Comparison of ENCODE assay signal across 8 cellular contexts in the genomic region with DNA sequence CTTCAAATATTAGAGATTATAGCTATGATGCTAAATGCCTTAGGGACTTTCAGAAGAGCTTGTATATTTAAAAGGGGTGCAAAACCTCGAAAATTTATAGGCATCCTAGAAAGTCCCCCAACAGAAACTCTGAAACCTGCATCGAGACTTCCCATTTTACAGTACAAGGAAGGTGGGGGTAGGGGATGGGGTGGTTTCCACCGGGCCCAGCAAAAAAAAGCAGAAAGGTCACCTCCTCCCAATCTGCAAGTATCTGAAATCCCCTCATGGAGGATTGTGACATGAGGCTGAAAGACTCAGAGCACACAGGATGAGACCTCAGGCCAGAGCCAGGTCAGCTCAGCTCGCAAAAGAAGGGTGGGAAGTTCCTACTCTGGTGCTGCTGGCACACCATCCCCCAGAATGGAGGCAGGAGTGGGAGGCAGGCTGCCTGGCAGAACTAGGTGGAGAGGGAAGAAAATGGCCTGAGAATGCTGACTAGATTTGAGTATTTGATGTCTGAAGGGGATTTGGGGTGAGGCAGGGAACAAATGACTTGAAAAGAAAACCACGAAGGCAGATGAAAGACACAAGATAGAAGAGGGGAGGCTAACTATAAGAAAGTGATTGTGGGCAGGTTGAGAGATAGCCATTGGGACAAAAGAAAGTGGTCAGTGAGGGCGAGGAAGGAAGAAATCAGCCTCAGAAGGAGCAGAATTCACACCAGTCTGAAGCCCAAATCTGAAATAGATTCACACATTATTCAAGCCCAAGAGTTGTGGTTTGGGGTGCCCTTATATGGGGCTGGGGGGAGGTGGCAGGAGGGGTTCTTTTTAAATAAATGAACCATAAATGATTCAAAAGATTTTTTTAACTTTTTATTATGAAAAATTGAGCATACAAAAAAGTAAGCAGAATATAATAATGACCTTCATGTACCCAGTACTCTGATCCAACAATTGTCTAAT. TPM values are rescaled to one million over a fixed set of nuclear protein-coding genes. Genes with fewer than 3 reads are reported as not detected.
DNase-seq lines count a peak whose midpoint lies in the region; ATAC-seq and TF ChIP-seq lines count a peak whose summit lies in the region.

No MANE protein-coding gene starts in this region.

- H4K20me1 ChIP-seq in OCI-LY1 (ENCODE audit: insufficient read depth, low read length): no peaks in the 10 kb centered on the region

- H3K27me3 ChIP-seq in OCI-LY1 (ENCODE audit: insufficient read depth, low read length) (no peaks in the 10 kb centered on the region), colonic mucosa (no peaks in the 10 kb centered on the region)

- ATAC-seq in GM18517 (IDR thresholded peaks at IDR 0.05; ENCODE audit: unreplicated experiment): peak; percentile 33
- peak; percentile 40 for ATAC-seq in GM21723 (IDR thresholded peaks at IDR 0.05; ENCODE audit: unreplicated experiment)
- ATAC-seq in WTC11: no peak
- ATAC-seq in omental fat pad (ENCODE audit: low FRiP score): no peak

- CTCF ChIA-PET in WTC11 (lab: Charles Lee): interaction anchor here (0.8 to 1.6 kb wide), 7 partner anchors 9 to 160 kb away, joined by 4 to 17 read pairs (median 6); a partner anchor contains a TSS

- H3K9ac ChIP-seq in OCI-LY1 (ENCODE audit: low read length): no peak overlapping the region; the same call in 1 of the 2 replicates
- no peak overlapping the region for H3K9ac ChIP-seq in colonic mucosa (ENCODE audit: low read depth in 2 of 2, low read length in 2 of 2)

- H3K27me3 Mint-ChIP-seq in mesothelial cell of epicardium (ENCODE audit: low read depth) (no peaks in the 10 kb centered on the region), glutamatergic neuron (ENCODE audit: unreplicated experiment) (peaks cover 1% of the 10 kb centered on the region), WTC11 (ENCODE audit: low read depth) (no peaks in the 10 kb centered on the region)

- H3K9me2 ChIP-seq in OCI-LY1 (ENCODE audit: low read depth, low read length): no peaks in the 10 kb centered on the region

- no peak overlapping the region for H3K4me3 Mint-ChIP-seq in mesothelial cell of epicardium
- no peak overlapping the region for H3K4me3 Mint-ChIP-seq in glutamatergic neuron (ENCODE audit: unreplicated experiment)
- H3K4me3 Mint-ChIP-seq in WTC11: no peak overlapping the region

- H3K9me3 Mint-ChIP-seq in mesothelial cell of epicardium (no peaks in the 10 kb centered on the region), glutamatergic neuron (ENCODE audit: unreplicated experiment) (no peaks in the 10 kb centered on the region), WTC11 (no peaks in the 10 kb centered on the region)

- H3K4me1 ChIP-seq in OCI-LY1 (ENCODE audit: insufficient read depth, low read length, severe bottlenecking): peaks cover 19% of the 10 kb centered on the region
- no peaks in the 10 kb centered on the region for H3K4me1 ChIP-seq in colonic mucosa

- H3K79me2 ChIP-seq in OCI-LY1 (ENCODE audit: insufficient read depth, low read length): no peaks in the 10 kb centered on the region

- H3K36me3 ChIP-seq in OCI-LY1 (ENCODE audit: insufficient read depth, low read length) (no peaks in the 10 kb centered on the region), colonic mucosa (no peaks in the 10 kb centered on the region)

- H3K36me3 Mint-ChIP-seq in mesothelial cell of epicardium (no peaks in the 10 kb centered on the region), glutamatergic neuron (ENCODE audit: unreplicated experiment) (no peaks in the 10 kb centered on the region), WTC11 (no peaks in the 10 kb centered on the region)

- H3F3A ChIP-seq in OCI-LY1 (ENCODE audit: insufficient read depth, low read length): no peaks in the 10 kb centered on the region

- TF ChIP-seq CTCF in OCI-LY1 (IDR thresholded peaks at IDR 0.05; ENCODE audit: low read length) (no peak), mesothelial cell of epicardium (IDR thresholded peaks at IDR 0.05; ENCODE audit: unreplicated experiment) (no peak), colonic mucosa (IDR thresholded peaks at IDR 0.05) (no peak), glutamatergic neuron (IDR thresholded peaks at IDR 0.05; ENCODE audit: partially characterized antibody, unreplicated experiment) (no peak), WTC11 (IDR thresholded peaks at IDR 0.05) (no peak), omental fat pad (IDR thresholded peaks at IDR 0.05) (no peak)

- H3K4me1 Mint-ChIP-seq in mesothelial cell of epicardium (peaks cover 12% of the 10 kb centered on the region), glutamatergic neuron (ENCODE audit: low read depth, unreplicated experiment) (peaks cover 6% of the 10 kb centered on the region), WTC11 (peaks cover 13% of the 10 kb centered on the region)

- H3K9me3 ChIP-seq in OCI-LY1 (ENCODE audit: low read length) (no peaks in the 10 kb centered on the region), colonic mucosa (no peaks in the 10 kb centered on the region)

- intact Hi-C loops in colonic mucosa (cut with DNase I): no loop called here

- DNase-seq in mesothelial cell of epicardium (ENCODE audit: low spot score in 2 of 2, unreplicated experiment in 2 of 2): no peak
- no peak for DNase-seq in colonic mucosa
- DNase-seq in glutamatergic neuron: no peak
- DNase-seq in WTC11 (ENCODE audit: low spot score): no peak
- DNase-seq in omental fat pad (ENCODE audit: low spot score): no peak

- peak overlapping the region; percentile 47 for H3K4me3 ChIP-seq in OCI-LY1 (ENCODE audit: low read depth, low read length, poor library complexity, severe bottlenecking)
- H3K4me3 ChIP-seq in colonic mucosa: no peak overlapping the region

- H3K27ac ChIP-seq in OCI-LY1 (ENCODE audit: low read depth, low read length, poor library complexity, severe bottlenecking): no peak overlapping the region
- H3K27ac ChIP-seq in colonic mucosa: no peak overlapping the region

- peak overlapping the region; percentile 1 for H3K27ac Mint-ChIP-seq in mesothelial cell of epicardium
- no peak overlapping the region for H3K27ac Mint-ChIP-seq in glutamatergic neuron (ENCODE audit: unreplicated experiment)
- no peak overlapping the region for H3K27ac Mint-ChIP-seq in WTC11

- POLR2A ChIA-PET in WTC11 (lab: Charles Lee): interaction anchor here (1.2 kb wide), 1 partner anchor 23 kb away, joined by 3 read pairs; a partner anchor contains a TSS

- H2AFZ ChIP-seq in OCI-LY1 (ENCODE audit: low read length): 0 out of 2 replicates have a peak overlapping the region, but pooled peaks have one; percentile 29

- H3K4me2 ChIP-seq in OCI-LY1 (ENCODE audit: low read length): peak overlapping the region; percentile 63

TF ChIP-seq in WTC11, 78 proteins besides CTCF, POLR2A, EP300 and RAD21 (continues in another document):
- TF ChIP-seq TEAD4 (CRISPR knock-in tag; IDR thresholded peaks at IDR 0.05) (no peak), NR1H2 (CRISPR knock-in tag; IDR thresholded peaks at IDR 0.05) (no peak), ZNF263 (CRISPR knock-in tag; IDR thresholded peaks at IDR 0.05; ENCODE audit: low read depth) (no peak)
- TF ChIP-seq, protein P1, sequence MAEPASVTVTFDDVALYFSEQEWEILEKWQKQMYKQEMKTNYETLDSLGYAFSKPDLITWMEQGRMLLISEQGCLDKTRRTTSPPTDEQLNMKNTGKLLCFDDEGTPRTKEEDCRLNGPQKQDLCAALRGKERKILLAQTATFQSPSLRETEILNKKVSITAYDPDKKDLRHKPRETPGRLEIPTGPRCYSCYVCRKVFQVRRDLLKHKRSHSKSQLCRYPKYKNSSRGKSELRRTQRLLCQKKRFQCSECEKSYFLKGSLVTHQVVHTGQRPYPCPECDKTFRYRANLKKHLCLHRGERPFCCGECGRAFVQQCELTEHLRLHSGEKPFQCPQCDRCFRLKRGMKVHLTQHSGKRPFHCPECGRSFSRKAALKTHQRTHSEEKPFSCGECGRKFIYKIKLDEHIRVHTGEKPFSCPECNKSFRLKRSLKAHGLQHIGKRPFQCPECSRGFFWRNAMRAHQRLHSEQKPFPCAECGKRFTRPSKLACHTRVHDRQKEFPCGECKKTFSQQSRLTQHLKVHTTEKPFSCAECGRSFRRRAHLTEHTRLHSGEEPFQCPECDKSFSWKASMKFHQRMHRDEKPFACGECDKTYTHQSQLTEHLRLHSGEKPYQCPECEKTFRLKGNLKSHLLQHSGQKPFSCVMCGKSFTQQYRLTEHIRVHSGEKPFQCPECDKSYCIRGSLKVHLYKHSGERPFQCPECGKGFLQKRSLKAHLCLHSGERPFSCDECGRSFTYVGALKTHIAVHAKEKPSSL (CRISPR knock-in tag; conservative IDR thresholded peaks at IDR 0.05): no peak
- TF ChIP-seq, protein P2, sequence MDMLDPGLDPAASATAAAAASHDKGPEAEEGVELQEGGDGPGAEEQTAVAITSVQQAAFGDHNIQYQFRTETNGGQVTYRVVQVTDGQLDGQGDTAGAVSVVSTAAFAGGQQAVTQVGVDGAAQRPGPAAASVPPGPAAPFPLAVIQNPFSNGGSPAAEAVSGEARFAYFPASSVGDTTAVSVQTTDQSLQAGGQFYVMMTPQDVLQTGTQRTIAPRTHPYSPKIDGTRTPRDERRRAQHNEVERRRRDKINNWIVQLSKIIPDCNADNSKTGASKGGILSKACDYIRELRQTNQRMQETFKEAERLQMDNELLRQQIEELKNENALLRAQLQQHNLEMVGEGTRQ (CRISPR knock-in tag; IDR thresholded peaks at IDR 0.05): no peak
- TF ChIP-seq, protein P3, sequence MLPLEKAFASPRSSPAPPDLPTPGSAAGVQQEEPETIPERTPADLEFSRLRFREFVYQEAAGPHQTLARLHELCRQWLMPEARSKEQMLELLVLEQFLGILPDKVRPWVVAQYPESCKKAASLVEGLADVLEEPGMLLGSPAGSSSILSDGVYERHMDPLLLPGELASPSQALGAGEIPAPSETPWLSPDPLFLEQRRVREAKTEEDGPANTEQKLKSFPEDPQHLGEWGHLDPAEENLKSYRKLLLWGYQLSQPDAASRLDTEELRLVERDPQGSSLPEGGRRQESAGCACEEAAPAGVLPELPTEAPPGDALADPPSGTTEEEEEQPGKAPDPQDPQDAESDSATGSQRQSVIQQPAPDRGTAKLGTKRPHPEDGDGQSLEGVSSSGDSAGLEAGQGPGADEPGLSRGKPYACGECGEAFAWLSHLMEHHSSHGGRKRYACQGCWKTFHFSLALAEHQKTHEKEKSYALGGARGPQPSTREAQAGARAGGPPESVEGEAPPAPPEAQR (CRISPR knock-in tag; IDR thresholded peaks at IDR 0.05): no peak
- TF ChIP-seq, protein P4, sequence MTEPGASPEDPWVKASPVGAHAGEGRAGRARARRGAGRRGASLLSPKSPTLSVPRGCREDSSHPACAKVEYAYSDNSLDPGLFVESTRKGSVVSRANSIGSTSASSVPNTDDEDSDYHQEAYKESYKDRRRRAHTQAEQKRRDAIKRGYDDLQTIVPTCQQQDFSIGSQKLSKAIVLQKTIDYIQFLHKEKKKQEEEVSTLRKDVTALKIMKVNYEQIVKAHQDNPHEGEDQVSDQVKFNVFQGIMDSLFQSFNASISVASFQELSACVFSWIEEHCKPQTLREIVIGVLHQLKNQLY (CRISPR knock-in tag; IDR thresholded peaks at IDR 0.05): no peak

RNA-seq across cellular contexts. Expression of a gene that starts 22.5 kb away (rescaled TPM):
- total RNA-seq in mesothelial cell of epicardium: 68.7 to 73.2 TPM (median 71.2 TPM) in 3 replicates
- total RNA-seq in colonic mucosa: 10 to 100 TPM; 16.7 to 31.7 TPM
- 87.3 TPM for total RNA-seq in glutamatergic neuron (ENCODE audit: unreplicated experiment)
- total RNA-seq in WTC11 (2021): 20.1 to 24.0 TPM (median 21.1 TPM) in 3 replicates
- 10 to 100 TPM; 15.8 to 66.2 (median 22.9) TPM for total RNA-seq in omental fat pad

Comparison
In these comparisons a context has a peak if more than half of its experiments do, and no peak if none do; other contexts are left out.
1. ATAC-seq: peak in GM18517 (single experiment) and GM21723 (single experiment); none in WTC11 (single experiment) and omental fat pad (single experiment).